1 cellular context compared by ENCODE assay signal in genomic region chr1:198167436-198167934, GRCh38.
TF ChIP-seq lines count a peak whose summit lies in the region.

No MANE protein-coding gene starts in this region.

TF ChIP-seq in GM12878, 131 proteins besides CTCF, POLR2A, EP300 and RAD21 (continued from another document and continues in another):
- TF ChIP-seq, protein P1, sequence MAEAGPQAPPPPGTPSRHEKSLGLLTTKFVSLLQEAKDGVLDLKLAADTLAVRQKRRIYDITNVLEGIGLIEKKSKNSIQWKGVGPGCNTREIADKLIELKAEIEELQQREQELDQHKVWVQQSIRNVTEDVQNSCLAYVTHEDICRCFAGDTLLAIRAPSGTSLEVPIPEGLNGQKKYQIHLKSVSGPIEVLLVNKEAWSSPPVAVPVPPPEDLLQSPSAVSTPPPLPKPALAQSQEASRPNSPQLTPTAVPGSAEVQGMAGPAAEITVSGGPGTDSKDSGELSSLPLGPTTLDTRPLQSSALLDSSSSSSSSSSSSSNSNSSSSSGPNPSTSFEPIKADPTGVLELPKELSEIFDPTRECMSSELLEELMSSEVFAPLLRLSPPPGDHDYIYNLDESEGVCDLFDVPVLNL (IDR thresholded peaks at IDR 0.05; ENCODE audit: low read depth, low read length): no peak
- TF ChIP-seq FOS (IDR thresholded peaks at IDR 0.05; ENCODE audit: borderline replicate concordance, extremely low read depth, insufficient read length): no peak
- TF ChIP-seq NRF1 (conservative IDR thresholded peaks at IDR 0.05; ENCODE audit: low read depth, low read length): no peak
- TF ChIP-seq BRCA1 (IDR thresholded peaks at IDR 0.05; ENCODE audit: low read depth, low read length): no peak
- TF ChIP-seq, protein P2, sequence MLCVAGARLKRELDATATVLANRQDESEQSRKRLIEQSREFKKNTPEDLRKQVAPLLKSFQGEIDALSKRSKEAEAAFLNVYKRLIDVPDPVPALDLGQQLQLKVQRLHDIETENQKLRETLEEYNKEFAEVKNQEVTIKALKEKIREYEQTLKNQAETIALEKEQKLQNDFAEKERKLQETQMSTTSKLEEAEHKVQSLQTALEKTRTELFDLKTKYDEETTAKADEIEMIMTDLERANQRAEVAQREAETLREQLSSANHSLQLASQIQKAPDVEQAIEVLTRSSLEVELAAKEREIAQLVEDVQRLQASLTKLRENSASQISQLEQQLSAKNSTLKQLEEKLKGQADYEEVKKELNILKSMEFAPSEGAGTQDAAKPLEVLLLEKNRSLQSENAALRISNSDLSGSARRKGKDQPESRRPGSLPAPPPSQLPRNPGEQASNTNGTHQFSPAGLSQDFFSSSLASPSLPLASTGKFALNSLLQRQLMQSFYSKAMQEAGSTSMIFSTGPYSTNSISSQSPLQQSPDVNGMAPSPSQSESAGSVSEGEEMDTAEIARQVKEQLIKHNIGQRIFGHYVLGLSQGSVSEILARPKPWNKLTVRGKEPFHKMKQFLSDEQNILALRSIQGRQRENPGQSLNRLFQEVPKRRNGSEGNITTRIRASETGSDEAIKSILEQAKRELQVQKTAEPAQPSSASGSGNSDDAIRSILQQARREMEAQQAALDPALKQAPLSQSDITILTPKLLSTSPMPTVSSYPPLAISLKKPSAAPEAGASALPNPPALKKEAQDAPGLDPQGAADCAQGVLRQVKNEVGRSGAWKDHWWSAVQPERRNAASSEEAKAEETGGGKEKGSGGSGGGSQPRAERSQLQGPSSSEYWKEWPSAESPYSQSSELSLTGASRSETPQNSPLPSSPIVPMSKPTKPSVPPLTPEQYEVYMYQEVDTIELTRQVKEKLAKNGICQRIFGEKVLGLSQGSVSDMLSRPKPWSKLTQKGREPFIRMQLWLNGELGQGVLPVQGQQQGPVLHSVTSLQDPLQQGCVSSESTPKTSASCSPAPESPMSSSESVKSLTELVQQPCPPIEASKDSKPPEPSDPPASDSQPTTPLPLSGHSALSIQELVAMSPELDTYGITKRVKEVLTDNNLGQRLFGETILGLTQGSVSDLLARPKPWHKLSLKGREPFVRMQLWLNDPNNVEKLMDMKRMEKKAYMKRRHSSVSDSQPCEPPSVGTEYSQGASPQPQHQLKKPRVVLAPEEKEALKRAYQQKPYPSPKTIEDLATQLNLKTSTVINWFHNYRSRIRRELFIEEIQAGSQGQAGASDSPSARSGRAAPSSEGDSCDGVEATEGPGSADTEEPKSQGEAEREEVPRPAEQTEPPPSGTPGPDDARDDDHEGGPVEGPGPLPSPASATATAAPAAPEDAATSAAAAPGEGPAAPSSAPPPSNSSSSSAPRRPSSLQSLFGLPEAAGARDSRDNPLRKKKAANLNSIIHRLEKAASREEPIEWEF (IDR thresholded peaks at IDR 0.05; ENCODE audit: insufficient replicate concordance, low read depth, low read length): no peak
- no peak for TF ChIP-seq KLF5 (IDR thresholded peaks at IDR 0.05; ENCODE audit: partially characterized antibody)
- TF ChIP-seq NR2C2 (IDR thresholded peaks at IDR 0.05; ENCODE audit: borderline replicate concordance, control insufficient read depth, insufficient read length, low read depth): no peak
- TF ChIP-seq NFXL1 (IDR thresholded peaks at IDR 0.05; ENCODE audit: borderline replicate concordance): no peak
- no peak for TF ChIP-seq FOXK2 (IDR thresholded peaks at IDR 0.05)
- TF ChIP-seq, protein P3, sequence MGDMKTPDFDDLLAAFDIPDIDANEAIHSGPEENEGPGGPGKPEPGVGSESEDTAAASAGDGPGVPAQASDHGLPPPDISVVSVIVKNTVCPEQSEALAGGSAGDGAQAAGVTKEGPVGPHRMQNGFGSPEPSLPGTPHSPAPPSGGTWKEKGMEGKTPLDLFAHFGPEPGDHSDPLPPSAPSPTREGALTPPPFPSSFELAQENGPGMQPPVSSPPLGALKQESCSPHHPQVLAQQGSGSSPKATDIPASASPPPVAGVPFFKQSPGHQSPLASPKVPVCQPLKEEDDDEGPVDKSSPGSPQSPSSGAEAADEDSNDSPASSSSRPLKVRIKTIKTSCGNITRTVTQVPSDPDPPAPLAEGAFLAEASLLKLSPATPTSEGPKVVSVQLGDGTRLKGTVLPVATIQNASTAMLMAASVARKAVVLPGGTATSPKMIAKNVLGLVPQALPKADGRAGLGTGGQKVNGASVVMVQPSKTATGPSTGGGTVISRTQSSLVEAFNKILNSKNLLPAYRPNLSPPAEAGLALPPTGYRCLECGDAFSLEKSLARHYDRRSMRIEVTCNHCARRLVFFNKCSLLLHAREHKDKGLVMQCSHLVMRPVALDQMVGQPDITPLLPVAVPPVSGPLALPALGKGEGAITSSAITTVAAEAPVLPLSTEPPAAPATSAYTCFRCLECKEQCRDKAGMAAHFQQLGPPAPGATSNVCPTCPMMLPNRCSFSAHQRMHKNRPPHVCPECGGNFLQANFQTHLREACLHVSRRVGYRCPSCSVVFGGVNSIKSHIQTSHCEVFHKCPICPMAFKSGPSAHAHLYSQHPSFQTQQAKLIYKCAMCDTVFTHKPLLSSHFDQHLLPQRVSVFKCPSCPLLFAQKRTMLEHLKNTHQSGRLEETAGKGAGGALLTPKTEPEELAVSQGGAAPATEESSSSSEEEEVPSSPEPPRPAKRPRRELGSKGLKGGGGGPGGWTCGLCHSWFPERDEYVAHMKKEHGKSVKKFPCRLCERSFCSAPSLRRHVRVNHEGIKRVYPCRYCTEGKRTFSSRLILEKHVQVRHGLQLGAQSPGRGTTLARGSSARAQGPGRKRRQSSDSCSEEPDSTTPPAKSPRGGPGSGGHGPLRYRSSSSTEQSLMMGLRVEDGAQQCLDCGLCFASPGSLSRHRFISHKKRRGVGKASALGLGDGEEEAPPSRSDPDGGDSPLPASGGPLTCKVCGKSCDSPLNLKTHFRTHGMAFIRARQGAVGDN (IDR thresholded peaks at IDR 0.05): no peak
- peak; percentile 18; the same call in 1 of the 2 replicates for TF ChIP-seq PAX5 (IDR thresholded peaks at IDR 0.05; ENCODE audit: borderline replicate concordance, low read depth, low read length)
- no peak for TF ChIP-seq YY1 (IDR thresholded peaks at IDR 0.05; ENCODE audit: low read depth, low read length)
- TF ChIP-seq, protein P4, sequence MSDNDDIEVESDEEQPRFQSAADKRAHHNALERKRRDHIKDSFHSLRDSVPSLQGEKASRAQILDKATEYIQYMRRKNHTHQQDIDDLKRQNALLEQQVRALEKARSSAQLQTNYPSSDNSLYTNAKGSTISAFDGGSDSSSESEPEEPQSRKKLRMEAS (IDR thresholded peaks at IDR 0.05; ENCODE audit: low read depth, low read length): no peak
- TF ChIP-seq BACH1 (IDR thresholded peaks at IDR 0.05; ENCODE audit: borderline replicate concordance): peak; percentile 60; the same call in 1 of the 2 replicates
- no peak for TF ChIP-seq JUND (IDR thresholded peaks at IDR 0.05; ENCODE audit: low read depth, low read length)
- TF ChIP-seq ZSCAN29 (IDR thresholded peaks at IDR 0.05): no peak
- TF ChIP-seq CBX3 (IDR thresholded peaks at IDR 0.05; ENCODE audit: borderline replicate concordance, low read depth): no peak
- TF ChIP-seq CEBPB (IDR thresholded peaks at IDR 0.05; ENCODE audit: borderline replicate concordance in 1 of 2, low read depth in 2 of 2, low read length in 2 of 2): no peak
- TF ChIP-seq CHD4 (IDR thresholded peaks at IDR 0.05): no peak
- TF ChIP-seq ZBTB4 (CRISPR knock-in tag; IDR thresholded peaks at IDR 0.05): no peak
- TF ChIP-seq EGR1 (IDR thresholded peaks at IDR 0.05; ENCODE audit: borderline replicate concordance in 1 of 2, low read depth in 2 of 2, low read length in 2 of 2): no peak
- TF ChIP-seq RUNX3 (IDR thresholded peaks at IDR 0.05; ENCODE audit: low read length): 0 out of 2 replicates have a peak, but pooled peaks have one; percentile 22
- TF ChIP-seq NFYA (IDR thresholded peaks at IDR 0.05; ENCODE audit: borderline replicate concordance, low read depth, low read length): no peak
- no peak for TF ChIP-seq CEBPZ (IDR thresholded peaks at IDR 0.05; ENCODE audit: low read depth, low read length)
- peak; percentile 81 for TF ChIP-seq ATF7 (IDR thresholded peaks at IDR 0.05; ENCODE audit: low read depth)
- TF ChIP-seq CBFB (IDR thresholded peaks at IDR 0.05; ENCODE audit: low read depth): no peak
- TF ChIP-seq BMI1 (IDR thresholded peaks at IDR 0.05; ENCODE audit: borderline replicate concordance): peak; percentile 35; the same call in 1 of the 2 replicates
- TF ChIP-seq NR2F1 (conservative IDR thresholded peaks at IDR 0.05): peak; percentile 25
- TF ChIP-seq NBN (IDR thresholded peaks at IDR 0.05): peak; percentile 88
- no peak for TF ChIP-seq IRF3 (IDR thresholded peaks at IDR 0.05)
- no peak for TF ChIP-seq STAT1 (conservative IDR thresholded peaks at IDR 0.05)
- TF ChIP-seq DPF2 (IDR thresholded peaks at IDR 0.05): peak; percentile 89
- 0 out of 2 replicates have a peak, but pooled peaks have one; percentile 13 for TF ChIP-seq ZBED1 (IDR thresholded peaks at IDR 0.05; ENCODE audit: borderline replicate concordance)
- no peak for TF ChIP-seq HDAC6 (IDR thresholded peaks at IDR 0.05; ENCODE audit: unreplicated experiment)
- TF ChIP-seq HCFC1 (IDR thresholded peaks at IDR 0.05; ENCODE audit: low read length): no peak
- no peak for TF ChIP-seq POU2F2 (IDR thresholded peaks at IDR 0.05; ENCODE audit: borderline replicate concordance, low read depth, low read length)
- no peak for TF ChIP-seq JUNB (IDR thresholded peaks at IDR 0.05)
- TF ChIP-seq ZNF592 (IDR thresholded peaks at IDR 0.05): no peak
